10 cellular contexts compared by ENCODE assay signal in genomic region chr2:96485350-96485749, GRCh38. TPM values are rescaled to one million over a fixed set of nuclear protein-coding genes. Genes with fewer than 3 reads are reported as not detected.
DNase-seq lines count a peak whose midpoint lies in the region; ATAC-seq and TF ChIP-seq lines count a peak whose summit lies in the region.
"Had no signal": no experiment of that assay in that cellular context is flagged by ENCODE, and none has a peak within 500 bp of the region (broad histone marks: within the 10 kb centered on the region; RNA-seq: fewer than 3 reads in every experiment).

No MANE protein-coding gene starts in this region.

- H2AFZ ChIP-seq in mammary epithelial cell (ENCODE audit: low read depth, low read length), result peak overlapping the region; percentile 100

- no peak overlapping the region for H3K4me3 Mint-ChIP-seq in MCF 10A (ENCODE audit: unreplicated experiment)

- H3K9me3 ChIP-seq in breast epithelium, result no peaks in the 10 kb centered on the region
- no peaks in the 10 kb centered on the region for H3K9me3 ChIP-seq in mammary epithelial cell (replicated peaks; ENCODE audit: insufficient read depth, low read length)
- H3K9me3 ChIP-seq in mucosa of stomach (ENCODE audit: control insufficient read depth, low read length), result no peaks in the 10 kb centered on the region
- H3K9me3 ChIP-seq in upper lobe of left lung, result no peaks in the 10 kb centered on the region
- H3K9me3 ChIP-seq in WERI-Rb-1 (ENCODE audit: severe bottlenecking), result peaks cover 3% of the 10 kb centered on the region

- peak; percentile 13 to 52 for ATAC-seq in upper lobe of left lung (ENCODE audit: low FRiP score in 2 of 2)

- H3K4me1 Mint-ChIP-seq in MCF 10A (ENCODE audit: insufficient read depth, unreplicated experiment), result peaks cover 7% of the 10 kb centered on the region

- intact Hi-C loops in breast epithelium (cut with DNase I; ENCODE audit: low total_unique reads), result no loop called here
- intact Hi-C loops in MCF 10A (cut with micrococcal nuclease), result no loop called here
- intact Hi-C loops in mammary epithelial cell (cut with micrococcal nuclease), result no loop called here

- no peaks in the 10 kb centered on the region for H4K20me1 ChIP-seq in mammary epithelial cell (ENCODE audit: insufficient read depth, low read length)

- H3K27me3 Mint-ChIP-seq in MCF 10A (ENCODE audit: insufficient read depth, unreplicated experiment), result no peaks in the 10 kb centered on the region

- dilution Hi-C loops in mammary epithelial cell (cut with HindIII; ENCODE audit: low sequenced_read_pairs), result no loop called here

- in situ Hi-C loops in mammary epithelial cell (cut with MboI; ENCODE audit: low sequenced_read_pairs in 2 of 2), result no loop called here

- TF ChIP-seq POLR2A in breast epithelium (IDR thresholded peaks at IDR 0.05), result no peak
- no peak for TF ChIP-seq POLR2A in upper lobe of left lung (IDR thresholded peaks at IDR 0.05)

- H3K27ac ChIP-seq in breast epithelium, result peak overlapping the region; percentile 92 to 93
- no peak overlapping the region for H3K27ac ChIP-seq in mammary epithelial cell (ENCODE audit: insufficient read depth, low read depth, low read length)
- H3K27ac ChIP-seq in upper lobe of left lung, result peak overlapping the region; percentile 89 to 97 (median 90)
- H3K27ac ChIP-seq in WERI-Rb-1, result no peak overlapping the region

- no peaks in the 10 kb centered on the region for H3K36me3 Mint-ChIP-seq in MCF 10A (ENCODE audit: insufficient read depth, unreplicated experiment)

- H3K4me3 ChIP-seq in breast epithelium (peak overlapping the region; percentile 47 to 73 (median 50)), mammary epithelial cell (replicated peaks in 1 of 3; ENCODE audit: insufficient read depth in 1 of 3, low read depth in 2 of 3, low read length in 3 of 3) (no peak overlapping the region), mucosa of stomach (ENCODE audit: low read length) (no peak overlapping the region), upper lobe of left lung (peak overlapping the region in 3 of 4 donors; percentile 36 to 56 (median 54)), WERI-Rb-1 (ENCODE audit: low read depth, low read length) (no peak overlapping the region)

- H3K4me1 ChIP-seq in breast epithelium (no peaks in the 10 kb centered on the region), mammary epithelial cell (ENCODE audit: insufficient read depth, low read length) (peaks cover 12% of the 10 kb centered on the region), mucosa of stomach (ENCODE audit: control insufficient read depth, insufficient read depth, low read length) (peaks cover 5% of the 10 kb centered on the region), upper lobe of left lung (peaks cover 4 to 23% (median 11%) of the 10 kb centered on the region in 4 donors)

- no peak for TF ChIP-seq CTCF in breast epithelium (IDR thresholded peaks at IDR 0.05)
- TF ChIP-seq CTCF in MCF 10A (IDR thresholded peaks at IDR 0.05; ENCODE audit: unreplicated experiment), result no peak
- TF ChIP-seq CTCF in mammary epithelial cell (conservative IDR thresholded peaks at IDR 0.05 in 1 of 2, IDR thresholded peaks at IDR 0.05 in 1 of 2; ENCODE audit: extremely low read depth in 1 of 2, insufficient read depth in 1 of 2, low read depth in 1 of 2, low read length in 2 of 2), result no peak
- TF ChIP-seq CTCF in upper lobe of left lung (IDR thresholded peaks at IDR 0.05), result no peak
- TF ChIP-seq CTCF in WERI-Rb-1 (IDR thresholded peaks at IDR 0.05; ENCODE audit: low read depth, low read length), result no peak

- no peak overlapping the region for H3K27ac Mint-ChIP-seq in MCF 10A (ENCODE audit: low read depth, unreplicated experiment)

- H3K27me3 ChIP-seq in breast epithelium (no peaks in the 10 kb centered on the region), mammary epithelial cell (ENCODE audit: insufficient read depth, low read length) (no peaks in the 10 kb centered on the region), mucosa of stomach (ENCODE audit: control insufficient read depth, insufficient read depth, low read length) (no peaks in the 10 kb centered on the region), upper lobe of left lung (no peaks in the 10 kb centered on the region), WERI-Rb-1 (ENCODE audit: insufficient read depth, low read depth, severe bottlenecking) (no peaks in the 10 kb centered on the region)

- BruUV-seq in MCF 10A (replicated peaks; lab: Mats Ljungman, UMichigan), result no TSS peak
- no TSS peak for BruUV-seq in mammary epithelial cell (replicated peaks; lab: Mats Ljungman, UMichigan)

- POLR2A ChIA-PET in MCF 10A (lab: Yijun Ruan, JAX), result no interaction called here

- H3K4me2 ChIP-seq in mammary epithelial cell (ENCODE audit: insufficient read depth, low read depth, low read length), result no peak overlapping the region

- 90% methylated on average over 7 of the region's 9 CpGs for WGBS in mammary epithelial cell (ENCODE audit: low coverage, missing lambda C conversion rate)
- 82 to 86% methylated on average over 7 to 8 of the region's 9 CpGs for WGBS in upper lobe of left lung, 2 donors

- CTCF ChIA-PET in MCF 10A (lab: Yijun Ruan, JAX), result no interaction called here
- CTCF ChIA-PET in mammary epithelial cell (lab: Charles Lee; ENCODE audit: low non-redundant PET), result no interaction called here

- peaks cover 16% of the 10 kb centered on the region for H3K9me3 Mint-ChIP-seq in MCF 10A (ENCODE audit: unreplicated experiment)

- no peak for DNase-seq in breast epithelium (ENCODE audit: low spot score in 2 of 2)
- no peak for DNase-seq in MCF 10A (ENCODE audit: unreplicated experiment)
- DNase-seq in mammary epithelial cell, result no peak
- DNase-seq in upper lobe of left lung, result no peak
- DNase-seq in T-helper 9 cell, result no peak
- no peak for DNase-seq in WERI-Rb-1
- no peak for DNase-seq in central memory CD4-positive, alpha-beta T cell
- DNase-seq: NCI-H1694 treated with DMSO at 0.1 percent for 48 hours had no signal

- H3K9ac ChIP-seq in mammary epithelial cell (ENCODE audit: insufficient read depth, low read length), result no peak overlapping the region
- H3K9ac ChIP-seq in mucosa of stomach (ENCODE audit: low read length), result peak overlapping the region; percentile 78

- H3K79me2 ChIP-seq in mammary epithelial cell (ENCODE audit: insufficient read depth, low read length), result no peaks in the 10 kb centered on the region

- no peak for TF ChIP-seq EP300 in upper lobe of left lung (IDR thresholded peaks at IDR 0.05)

- H3K36me3 ChIP-seq in breast epithelium (no peaks in the 10 kb centered on the region), mammary epithelial cell (ENCODE audit: insufficient read depth, low read length) (no peaks in the 10 kb centered on the region), mucosa of stomach (ENCODE audit: control insufficient read depth, insufficient read depth, low read length) (no peaks in the 10 kb centered on the region), upper lobe of left lung (no peaks in the 10 kb centered on the region), WERI-Rb-1 (no peaks in the 10 kb centered on the region)

RNA-seq across cellular contexts. Expression of gene NEURL3, which starts 19.8 kb away (rescaled TPM):
- total RNA-seq in breast epithelium (1 to 10 TPM in 2 of 3 donors, not detected in 1; 4.3 to 6.1 TPM), MCF 10A (2022) (not detected in 2 replicates), mammary epithelial cell (not detected), upper lobe of left lung (1 to 10 TPM in 2 of 6 donors, under 1 TPM in 1, not detected in 3; 0.61 to 2.6 (median 1.1) TPM)
- not detected for polyA plus RNA-seq in mammary epithelial cell
- not detected for polyA minus RNA-seq in mammary epithelial cell
- polyA plus RNA-seq: BJ had no signal

RNA-seq across cellular contexts. Expression of gene ARID5A, which starts 51.2 kb away (rescaled TPM):
- total RNA-seq in breast epithelium (100 to 1,000 TPM in 1 of 3 donors, 10 to 100 TPM in 2; 18.9 to 132 (median 56.4) TPM), MCF 10A (2022) (3.0 and 3.4 TPM in 2 replicates), mammary epithelial cell (1 to 10 TPM; 6.6 to 8.3 TPM), upper lobe of left lung (10 to 100 TPM; 18.6 to 57.2 (median 39.7) TPM)
- polyA plus RNA-seq in mammary epithelial cell, result 3.0 TPM
- 1.3 TPM for polyA minus RNA-seq in mammary epithelial cell

Comparison
In these comparisons a context has a peak if more than half of its experiments do, and no peak if none do; other contexts are left out.
1. H3K27ac ChIP-seq: peak in breast epithelium (2 of 2) and upper lobe of left lung (4 of 4); none in mammary epithelial cell (single experiment) and WERI-Rb-1 (single experiment).
2. H3K4me3 ChIP-seq: peak in breast epithelium (3 of 3) and upper lobe of left lung (3 of 4); none in mammary epithelial cell (0 of 3), mucosa of stomach (single experiment) and WERI-Rb-1 (single experiment).